6 cellular contexts compared by ENCODE assay signal in genomic region chr17:39739020-39739884, GRCh38. TPM values are rescaled to one million over a fixed set of nuclear protein-coding genes. Genes with fewer than 3 reads are reported as not detected.
DNase-seq lines count a peak whose midpoint lies in the region; ATAC-seq and TF ChIP-seq lines count a peak whose summit lies in the region.

No MANE protein-coding gene starts in this region.

- H3K27ac ChIP-seq in thyroid gland, result peak overlapping the region; percentile 62 to 84 (median 77)

- TF ChIP-seq CTCF in thyroid gland (IDR thresholded peaks at IDR 0.05), result no peak

- 3 to 10% methylated on average over 15 to 27 of the region's 31 CpGs for WGBS in thyroid gland, 2 donors

- in situ Hi-C loops in ACHN (cut with HindIII; ENCODE audit: low pct_ligation_motif_present, low pct_unique_long_range_greater_than_20kb, low sequenced_read_pairs), result no loop called here

- H3K4me1 ChIP-seq in thyroid gland, result peaks cover 21 to 28% of the 10 kb centered on the region in 2 donors

- H3K36me3 ChIP-seq in thyroid gland, result no peaks in the 10 kb centered on the region

- DNase-seq in ACHN, result peak; percentile 92
- DNase-seq in NCI-H2107 (lab: John Stamatoyannopoulos, UW), result peak; percentile 47
- peak; percentile 15 for DNase-seq in fibroblast of peridontal ligament (ENCODE audit: extremely low read depth)
- DNase-seq in thyroid gland, result peak; percentile 82 to 85
- DNase-seq in SIG-M5 treated with dmso at 0.1 percent for 504 hours (lab: John Stamatoyannopoulos, UW; ENCODE audit: unreplicated experiment), result no peak

- intact Hi-C loops in thyroid gland (cut with DNase I), result no loop called here

- ATAC-seq in GM18867 (IDR thresholded peaks at IDR 0.05; ENCODE audit: unreplicated experiment), result no peak

- H3K27me3 ChIP-seq in thyroid gland, result no peaks in the 10 kb centered on the region

- H3K9me3 ChIP-seq in thyroid gland, result no peaks in the 10 kb centered on the region

- TF ChIP-seq POLR2A in thyroid gland (IDR thresholded peaks at IDR 0.05), result peak in 1 of 2 donors; percentile 24

- peak overlapping the region; percentile 2 to 49 (median 6) for H3K4me3 ChIP-seq in thyroid gland (replicated peaks in 1 of 3)

RNA-seq across cellular contexts. Expression of gene GRB7, which starts 1.5 kb away (rescaled TPM):
- total RNA-seq in thyroid gland, result 10 to 100 TPM in 1 of 4 donors, 1 to 10 TPM in 3; 7.1 to 14.0 (median 8.7) TPM

RNA-seq across cellular contexts. Expression of gene MIEN1, which starts 8.9 kb away (rescaled TPM):
- 100 to 1,000 TPM in 1 of 4 donors, 10 to 100 TPM in 3; 39.8 to 134 (median 70.3) TPM for total RNA-seq in thyroid gland

RNA-seq across cellular contexts. Expression of gene ERBB2, which starts 39.4 kb away (rescaled TPM):
- 100 to 1,000 TPM in 3 of 4 donors, 10 to 100 TPM in 1; 74.3 to 170 (median 139) TPM for total RNA-seq in thyroid gland

RNA-seq across cellular contexts. Expression of gene PGAP3, which starts 51.4 kb away (rescaled TPM):
- 10 to 100 TPM; 55.6 to 88.1 (median 72.7) TPM for total RNA-seq in thyroid gland
